ENCODE assay signal across 1 cellular context in the genomic region with DNA sequence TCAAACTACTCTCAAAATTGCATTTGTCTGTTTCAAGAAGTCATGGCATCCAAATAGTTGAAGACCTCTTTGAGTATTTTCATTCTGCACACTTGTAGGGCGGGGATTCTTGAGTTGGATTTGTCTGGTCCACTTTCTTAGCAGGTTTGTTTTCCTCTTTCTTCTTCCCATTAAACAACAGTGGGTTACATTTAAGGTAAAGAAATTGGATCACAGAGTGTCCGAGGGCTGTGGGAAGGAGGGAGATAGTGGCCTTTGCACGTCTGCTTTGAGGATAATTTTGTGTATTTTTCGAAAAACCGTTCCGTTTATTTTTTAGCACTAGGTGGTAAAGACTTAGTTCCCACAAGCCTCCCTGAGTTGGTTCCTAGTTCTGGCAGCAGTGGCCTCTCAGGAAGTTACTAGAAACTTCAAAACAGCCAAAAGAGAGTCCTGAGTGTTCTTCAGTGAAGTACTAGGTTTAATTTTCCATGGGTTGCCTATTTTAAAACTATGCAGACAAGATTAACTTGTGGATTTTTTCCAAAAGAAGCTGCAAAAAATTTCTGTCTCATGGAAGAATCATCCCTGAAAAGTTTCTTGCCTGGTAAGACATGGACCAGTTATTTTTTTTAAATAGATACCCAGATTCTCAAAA.
TF ChIP-seq lines count a peak whose summit lies in the region.

No MANE protein-coding gene starts in this region.

TF ChIP-seq in GM23338, 12 proteins besides CTCF, POLR2A, EP300 and RAD21:
- TF ChIP-seq STAT1 (IDR thresholded peaks at IDR 0.05; ENCODE audit: unreplicated experiment) = no peak
- TF ChIP-seq NANOG (IDR thresholded peaks at IDR 0.05; ENCODE audit: borderline replicate concordance) = no peak
- TF ChIP-seq POLR2AphosphoS5 (IDR thresholded peaks at IDR 0.05; ENCODE audit: low read depth) = no peak
- TF ChIP-seq ZNF331 (CRISPR knock-in tag; IDR thresholded peaks at IDR 0.05; ENCODE audit: low read depth) = no peak
- TF ChIP-seq, protein P1, sequence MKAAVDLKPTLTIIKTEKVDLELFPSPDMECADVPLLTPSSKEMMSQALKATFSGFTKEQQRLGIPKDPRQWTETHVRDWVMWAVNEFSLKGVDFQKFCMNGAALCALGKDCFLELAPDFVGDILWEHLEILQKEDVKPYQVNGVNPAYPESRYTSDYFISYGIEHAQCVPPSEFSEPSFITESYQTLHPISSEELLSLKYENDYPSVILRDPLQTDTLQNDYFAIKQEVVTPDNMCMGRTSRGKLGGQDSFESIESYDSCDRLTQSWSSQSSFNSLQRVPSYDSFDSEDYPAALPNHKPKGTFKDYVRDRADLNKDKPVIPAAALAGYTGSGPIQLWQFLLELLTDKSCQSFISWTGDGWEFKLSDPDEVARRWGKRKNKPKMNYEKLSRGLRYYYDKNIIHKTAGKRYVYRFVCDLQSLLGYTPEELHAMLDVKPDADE (IDR thresholded peaks at IDR 0.05) = no peak
- TF ChIP-seq, protein P2, sequence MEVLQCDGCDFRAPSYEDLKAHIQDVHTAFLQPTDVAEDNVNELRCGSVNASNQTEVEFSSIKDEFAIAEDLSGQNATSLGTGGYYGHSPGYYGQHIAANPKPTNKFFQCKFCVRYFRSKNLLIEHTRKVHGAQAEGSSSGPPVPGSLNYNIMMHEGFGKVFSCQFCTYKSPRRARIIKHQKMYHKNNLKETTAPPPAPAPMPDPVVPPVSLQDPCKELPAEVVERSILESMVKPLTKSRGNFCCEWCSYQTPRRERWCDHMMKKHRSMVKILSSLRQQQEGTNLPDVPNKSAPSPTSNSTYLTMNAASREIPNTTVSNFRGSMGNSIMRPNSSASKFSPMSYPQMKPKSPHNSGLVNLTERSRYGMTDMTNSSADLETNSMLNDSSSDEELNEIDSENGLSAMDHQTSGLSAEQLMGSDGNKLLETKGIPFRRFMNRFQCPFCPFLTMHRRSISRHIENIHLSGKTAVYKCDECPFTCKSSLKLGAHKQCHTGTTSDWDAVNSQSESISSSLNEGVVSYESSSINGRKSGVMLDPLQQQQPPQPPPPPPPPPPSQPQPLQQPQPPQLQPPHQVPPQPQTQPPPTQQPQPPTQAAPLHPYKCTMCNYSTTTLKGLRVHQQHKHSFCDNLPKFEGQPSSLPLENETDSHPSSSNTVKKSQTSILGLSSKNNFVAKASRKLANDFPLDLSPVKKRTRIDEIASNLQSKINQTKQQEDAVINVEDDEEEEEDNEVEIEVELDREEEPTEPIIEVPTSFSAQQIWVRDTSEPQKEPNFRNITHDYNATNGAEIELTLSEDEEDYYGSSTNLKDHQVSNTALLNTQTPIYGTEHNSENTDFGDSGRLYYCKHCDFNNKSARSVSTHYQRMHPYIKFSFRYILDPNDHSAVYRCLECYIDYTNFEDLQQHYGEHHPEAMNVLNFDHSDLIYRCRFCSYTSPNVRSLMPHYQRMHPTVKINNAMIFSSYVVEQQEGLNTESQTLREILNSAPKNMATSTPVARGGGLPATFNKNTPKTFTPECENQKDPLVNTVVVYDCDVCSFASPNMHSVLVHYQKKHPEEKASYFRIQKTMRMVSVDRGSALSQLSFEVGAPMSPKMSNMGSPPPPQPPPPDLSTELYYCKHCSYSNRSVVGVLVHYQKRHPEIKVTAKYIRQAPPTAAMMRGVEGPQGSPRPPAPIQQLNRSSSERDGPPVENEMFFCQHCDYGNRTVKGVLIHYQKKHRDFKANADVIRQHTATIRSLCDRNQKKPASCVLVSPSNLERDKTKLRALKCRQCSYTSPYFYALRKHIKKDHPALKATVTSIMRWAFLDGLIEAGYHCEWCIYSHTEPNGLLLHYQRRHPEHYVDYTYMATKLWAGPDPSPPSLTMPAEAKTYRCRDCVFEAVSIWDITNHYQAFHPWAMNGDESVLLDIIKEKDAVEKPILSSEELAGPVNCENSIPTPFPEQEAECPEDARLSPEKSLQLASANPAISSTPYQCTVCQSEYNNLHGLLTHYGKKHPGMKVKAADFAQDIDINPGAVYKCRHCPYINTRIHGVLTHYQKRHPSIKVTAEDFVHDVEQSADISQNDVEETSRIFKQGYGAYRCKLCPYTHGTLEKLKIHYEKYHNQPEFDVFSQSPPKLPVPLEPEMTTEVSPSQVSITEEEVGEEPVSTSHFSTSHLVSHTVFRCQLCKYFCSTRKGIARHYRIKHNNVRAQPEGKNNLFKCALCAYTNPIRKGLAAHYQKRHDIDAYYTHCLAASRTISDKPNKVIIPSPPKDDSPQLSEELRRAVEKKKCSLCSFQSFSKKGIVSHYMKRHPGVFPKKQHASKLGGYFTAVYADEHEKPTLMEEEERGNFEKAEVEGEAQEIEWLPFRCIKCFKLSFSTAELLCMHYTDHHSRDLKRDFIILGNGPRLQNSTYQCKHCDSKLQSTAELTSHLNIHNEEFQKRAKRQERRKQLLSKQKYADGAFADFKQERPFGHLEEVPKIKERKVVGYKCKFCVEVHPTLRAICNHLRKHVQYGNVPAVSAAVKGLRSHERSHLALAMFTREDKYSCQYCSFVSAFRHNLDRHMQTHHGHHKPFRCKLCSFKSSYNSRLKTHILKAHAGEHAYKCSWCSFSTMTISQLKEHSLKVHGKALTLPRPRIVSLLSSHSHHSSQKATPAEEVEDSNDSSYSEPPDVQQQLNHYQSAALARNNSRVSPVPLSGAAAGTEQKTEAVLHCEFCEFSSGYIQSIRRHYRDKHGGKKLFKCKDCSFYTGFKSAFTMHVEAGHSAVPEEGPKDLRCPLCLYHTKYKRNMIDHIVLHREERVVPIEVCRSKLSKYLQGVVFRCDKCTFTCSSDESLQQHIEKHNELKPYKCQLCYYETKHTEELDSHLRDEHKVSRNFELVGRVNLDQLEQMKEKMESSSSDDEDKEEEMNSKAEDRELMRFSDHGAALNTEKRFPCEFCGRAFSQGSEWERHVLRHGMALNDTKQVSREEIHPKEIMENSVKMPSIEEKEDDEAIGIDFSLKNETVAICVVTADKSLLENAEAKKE (CRISPR knock-in tag; IDR thresholded peaks at IDR 0.05) = no peak
- no peak for TF ChIP-seq JUNB (IDR thresholded peaks at IDR 0.05; ENCODE audit: unreplicated experiment)
- TF ChIP-seq, protein P3, sequence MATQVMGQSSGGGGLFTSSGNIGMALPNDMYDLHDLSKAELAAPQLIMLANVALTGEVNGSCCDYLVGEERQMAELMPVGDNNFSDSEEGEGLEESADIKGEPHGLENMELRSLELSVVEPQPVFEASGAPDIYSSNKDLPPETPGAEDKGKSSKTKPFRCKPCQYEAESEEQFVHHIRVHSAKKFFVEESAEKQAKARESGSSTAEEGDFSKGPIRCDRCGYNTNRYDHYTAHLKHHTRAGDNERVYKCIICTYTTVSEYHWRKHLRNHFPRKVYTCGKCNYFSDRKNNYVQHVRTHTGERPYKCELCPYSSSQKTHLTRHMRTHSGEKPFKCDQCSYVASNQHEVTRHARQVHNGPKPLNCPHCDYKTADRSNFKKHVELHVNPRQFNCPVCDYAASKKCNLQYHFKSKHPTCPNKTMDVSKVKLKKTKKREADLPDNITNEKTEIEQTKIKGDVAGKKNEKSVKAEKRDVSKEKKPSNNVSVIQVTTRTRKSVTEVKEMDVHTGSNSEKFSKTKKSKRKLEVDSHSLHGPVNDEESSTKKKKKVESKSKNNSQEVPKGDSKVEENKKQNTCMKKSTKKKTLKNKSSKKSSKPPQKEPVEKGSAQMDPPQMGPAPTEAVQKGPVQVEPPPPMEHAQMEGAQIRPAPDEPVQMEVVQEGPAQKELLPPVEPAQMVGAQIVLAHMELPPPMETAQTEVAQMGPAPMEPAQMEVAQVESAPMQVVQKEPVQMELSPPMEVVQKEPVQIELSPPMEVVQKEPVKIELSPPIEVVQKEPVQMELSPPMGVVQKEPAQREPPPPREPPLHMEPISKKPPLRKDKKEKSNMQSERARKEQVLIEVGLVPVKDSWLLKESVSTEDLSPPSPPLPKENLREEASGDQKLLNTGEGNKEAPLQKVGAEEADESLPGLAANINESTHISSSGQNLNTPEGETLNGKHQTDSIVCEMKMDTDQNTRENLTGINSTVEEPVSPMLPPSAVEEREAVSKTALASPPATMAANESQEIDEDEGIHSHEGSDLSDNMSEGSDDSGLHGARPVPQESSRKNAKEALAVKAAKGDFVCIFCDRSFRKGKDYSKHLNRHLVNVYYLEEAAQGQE (IDR thresholded peaks at IDR 0.05; ENCODE audit: unreplicated experiment) = no peak
- no peak for TF ChIP-seq ZNF114 (CRISPR knock-in tag; IDR thresholded peaks at IDR 0.05)
- TF ChIP-seq EZH2phosphoT487 (IDR thresholded peaks at IDR 0.05; ENCODE audit: unreplicated experiment) = no peak
- no peak for TF ChIP-seq CREB1 (CRISPR knock-in tag; IDR thresholded peaks at IDR 0.05; ENCODE audit: low read depth)
- no peak for TF ChIP-seq EZH2 (IDR thresholded peaks at IDR 0.05; ENCODE audit: low read depth, unreplicated experiment)
